8 cellular contexts compared by ENCODE assay signal in genomic region chr5:139660105-139660915, GRCh38. TPM values are rescaled to one million over a fixed set of nuclear protein-coding genes. Genes with fewer than 3 reads are reported as not detected.
DNase-seq lines count a peak whose midpoint lies in the region.

No MANE protein-coding gene starts in this region.

- WGBS in ectodermal cell, 2 experiments = 73% methylated on average over 14 of the region's 14 CpGs

- DNase-seq in D341Med (ENCODE audit: low spot score) (peak; percentile 50), NCI-H446 treated with DMSO at 0.1 percent for 48 hours (lab: John Stamatoyannopoulos, UW) (peak; percentile 55), DMS79 (lab: John Stamatoyannopoulos, UW) (no peak), hepatic stellate cell (ENCODE audit: low spot score) (no peak)
- DNase-seq in activated CD8-positive, alpha-beta memory T cell treated with anti-CD3 and anti-CD28 coated beads, Interleukin-2, amount 50 U/mL, for 4 hours = no peak
- DNase-seq in stimulated activated CD4-positive, alpha-beta T cell treated with anti-CD3 and anti-CD28 coated beads, Interleukin-2, amount 100 ng/mL, for 48 hours = no peak

- no peaks in the 10 kb centered on the region for H3K9me3 ChIP-seq in ectodermal cell (ENCODE audit: control insufficient read depth, low read length)
- H3K9me3 ChIP-seq in mucosa of rectum (ENCODE audit: control insufficient read depth in 2 of 2, low read length in 2 of 2) = no peaks in the 10 kb centered on the region

- H3K27ac ChIP-seq in ectodermal cell (ENCODE audit: insufficient read depth, low read depth, low read length, poor library complexity, severe bottlenecking) (peak overlapping the region; percentile 52), mucosa of rectum (ENCODE audit: low read depth in 2 of 2, low read length in 2 of 2) (peak overlapping the region; percentile 78 to 87)

- H3K27me3 ChIP-seq in ectodermal cell (ENCODE audit: control insufficient read depth, insufficient read depth, low read length, poor library complexity, severe bottlenecking) (no peaks in the 10 kb centered on the region), mucosa of rectum (ENCODE audit: control insufficient read depth in 2 of 2, insufficient read depth in 2 of 2, low read length in 2 of 2) (no peaks in the 10 kb centered on the region)

- H3K36me3 ChIP-seq in ectodermal cell (ENCODE audit: control insufficient read depth, insufficient read depth, low read length) = no peaks in the 10 kb centered on the region
- peaks cover 0 to 2% of the 10 kb centered on the region in 2 donors for H3K36me3 ChIP-seq in mucosa of rectum (ENCODE audit: control insufficient read depth in 2 of 2, insufficient read depth in 2 of 2, low read length in 2 of 2)

- peak overlapping the region; percentile 32 to 63 for H3K9ac ChIP-seq in mucosa of rectum (ENCODE audit: low read depth in 1 of 2, low read length in 2 of 2)

- H3K4me3 ChIP-seq in ectodermal cell (ENCODE audit: insufficient read depth, low read depth, low read length) (no peak overlapping the region), mucosa of rectum (ENCODE audit: low read length in 2 of 2) (peak overlapping the region; percentile 12 to 26)

- H3K4me1 ChIP-seq in ectodermal cell (ENCODE audit: control insufficient read depth, insufficient read depth, low read length) = peaks cover 54% of the 10 kb centered on the region
- peaks cover 46 to 58% of the 10 kb centered on the region in 2 donors for H3K4me1 ChIP-seq in mucosa of rectum (ENCODE audit: control insufficient read depth in 2 of 2, insufficient read depth in 2 of 2, low read length in 2 of 2)

RNA-seq across cellular contexts. Expression of gene CXXC5, which starts 12.2 kb away (rescaled TPM):
- 45.6 TPM for polyA plus RNA-seq in ectodermal cell (2013, experiment 1 of 4)
- polyA plus RNA-seq in ectodermal cell (2013, experiment 2 of 4) = 46.4 TPM
- polyA plus RNA-seq in ectodermal cell (2013, experiment 3 of 4) = 36.6 TPM
- polyA plus RNA-seq in ectodermal cell (2013, experiment 4 of 4) = 37.7 TPM

Comparison
In these comparisons a context has a peak if more than half of its experiments do, and no peak if none do; other contexts are left out.
1. DNase-seq: peak in D341Med (single experiment) and NCI-H446 treated with DMSO at 0.1 percent for 48 hours (single experiment); none in DMS79 (single experiment), activated CD8-positive, alpha-beta memory T cell treated with anti-CD3 and anti-CD28 coated beads, Interleukin-2, amount 50 U/mL, for 4 hours (single experiment), hepatic stellate cell (single experiment) and stimulated activated CD4-positive, alpha-beta T cell treated with anti-CD3 and anti-CD28 coated beads, Interleukin-2, amount 100 ng/mL, for 48 hours (0 of 2).